24 cellular contexts compared by ENCODE assay signal in the genomic region with DNA sequence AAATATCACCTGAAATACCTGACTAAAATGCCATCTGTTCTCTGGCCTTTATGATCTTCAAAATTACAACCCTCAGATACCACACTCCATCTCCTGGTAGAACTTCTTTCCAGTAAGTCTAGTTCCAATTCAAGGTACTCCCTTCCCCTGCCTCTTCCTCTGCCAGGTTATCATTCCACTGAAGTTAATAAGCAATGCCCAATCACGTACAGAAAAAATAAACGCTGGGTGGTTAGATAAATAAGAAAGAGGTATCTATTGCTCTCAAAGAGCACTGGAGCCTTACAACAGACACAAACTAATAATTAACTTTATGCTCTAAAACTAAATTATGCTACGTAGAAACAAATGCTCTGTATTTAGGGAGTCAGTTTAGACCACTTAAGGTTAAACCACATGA.
DNase-seq lines count a peak whose midpoint lies in the region; ATAC-seq and TF ChIP-seq lines count a peak whose summit lies in the region.
"Had no signal": no experiment of that assay in that cellular context is flagged by ENCODE, and none has a peak within 500 bp of the region (broad histone marks: within the 10 kb centered on the region; RNA-seq: fewer than 3 reads in every experiment).

No MANE protein-coding gene starts in this region.

- H3K9me3 Mint-ChIP-seq in activated B cell treated with CpG ODN at 0.5 μM for 24 hours (no peaks in the 10 kb centered on the region), type B pancreatic cell (no peaks in the 10 kb centered on the region)
- H3K9me3 Mint-ChIP-seq: H9 had no signal

- H3K27ac Mint-ChIP-seq in activated B cell treated with CpG ODN at 0.5 μM for 24 hours (peak overlapping the region; percentile 26), type B pancreatic cell (peak overlapping the region; percentile 6)

- peaks cover 17% of the 10 kb centered on the region for H3K4me1 Mint-ChIP-seq in activated B cell treated with CpG ODN at 0.5 μM for 24 hours
- peaks cover 5% of the 10 kb centered on the region for H3K4me1 Mint-ChIP-seq in type B pancreatic cell (ENCODE audit: unreplicated experiment)
- H3K4me1 Mint-ChIP-seq: CD4-positive, CD25-positive, alpha-beta regulatory T cell; H9 had no signal

- H3K27me3 Mint-ChIP-seq in activated B cell treated with CpG ODN at 0.5 μM for 24 hours = no peaks in the 10 kb centered on the region
- H3K27me3 Mint-ChIP-seq in type B pancreatic cell = no peaks in the 10 kb centered on the region
- H3K27me3 Mint-ChIP-seq: CD4-positive, CD25-positive, alpha-beta regulatory T cell had no signal

- no peak overlapping the region for H3K4me3 Mint-ChIP-seq in activated B cell treated with CpG ODN at 0.5 μM for 24 hours
- H3K4me3 Mint-ChIP-seq in type B pancreatic cell = no peak overlapping the region
- H3K4me3 Mint-ChIP-seq: CD4-positive, CD25-positive, alpha-beta regulatory T cell; H9 had no signal

- no peak overlapping the region for H3K27ac ChIP-seq in HEK293 (ENCODE audit: extremely low read depth, low read depth, low read length)
- H3K27ac ChIP-seq: GM23248 had no signal

- CTCF ChIA-PET in HEK293 (lab: Yijun Ruan, JAX) = interaction anchor here (0.7 kb wide), 1 partner anchor 108 kb away, joined by 3 read pairs; no protein-coding TSS in a partner anchor
- CTCF ChIA-PET in activated B cell treated with CpG ODN at 0.5 μM for 24 hours (lab: Charles Lee) = no interaction called here

- intact Hi-C loops in activated B cell treated with CpG ODN at 0.5 μM for 24 hours (cut with micrococcal nuclease) = loop anchor here (5.0 kb wide), 1 partner anchor 112 kb away; the partner anchor contains the start of genes MYO9A and SENP8

- ATAC-seq in activated B cell treated with CpG ODN at 0.5 μM for 24 hours (ENCODE audit: low read depth) (no peak), HG03039 (IDR thresholded peaks at IDR 0.05; ENCODE audit: unreplicated experiment) (no peak)
- ATAC-seq: Panc1 had no signal

- H3K9me3 ChIP-seq in HEK293 (ENCODE audit: control insufficient read depth, insufficient read depth, low read depth, low read length) = no peaks in the 10 kb centered on the region
- H3K9me3 ChIP-seq: SK-N-SH had no signal

- POLR2A ChIA-PET in HEK293 (lab: Yijun Ruan, JAX) (no interaction called here), activated B cell treated with CpG ODN at 0.5 μM for 24 hours (lab: Charles Lee) (no interaction called here)

- H3K36me3 ChIP-seq in HEK293 (ENCODE audit: control insufficient read depth in 2 of 2, insufficient read depth in 1 of 2, low read length in 2 of 2) = peaks cover 4 to 20% of the 10 kb centered on the region in 2 experiments

- H3K4me1 ChIP-seq in HEK293 (ENCODE audit: control insufficient read depth, insufficient read depth, low read length) = peaks cover 5% of the 10 kb centered on the region

- no peak overlapping the region for H3K4me3 ChIP-seq in HEK293 (ENCODE audit: low read depth, low read length)
- H3K4me3 ChIP-seq: GM23248 had no signal

- TF ChIP-seq CTCF in HEK293 (tag by site-specific recombination; IDR thresholded peaks at IDR 0.05) (no peak), activated B cell treated with CpG ODN at 0.5 μM for 24 hours (IDR thresholded peaks at IDR 0.05) (no peak), type B pancreatic cell (conservative IDR thresholded peaks at IDR 0.05) (no peak)

- peaks cover 50% of the 10 kb centered on the region for H3K36me3 Mint-ChIP-seq in activated B cell treated with CpG ODN at 0.5 μM for 24 hours (ENCODE audit: low read depth)
- peaks cover 20% of the 10 kb centered on the region for H3K36me3 Mint-ChIP-seq in type B pancreatic cell

- DNase-seq in activated B cell treated with CpG ODN at 0.5 μM for 24 hours (no peak), kidney tubule cell (ENCODE audit: low spot score) (peak; percentile 70), type B pancreatic cell (ENCODE audit: extremely low spot score, unreplicated experiment) (no peak), DMS153 (lab: John Stamatoyannopoulos, UW) (no peak), NK-92 (lab: John Stamatoyannopoulos, UW; ENCODE audit: unreplicated experiment) (no peak)
- DNase-seq: CD4-positive, CD25-positive, alpha-beta regulatory T cell; COR-L47; DMS 273 treated with DMSO at 0.1 percent for 48 hours; GDM1; GM23248; H9; KG1; NCI-H1092; NCI-H1436; NCI-H187 treated with DMSO at 0.1 percent for 48 hours; NCI-H2107; NCI-H446 treated with DMSO at 0.1 percent for 48 hours; NCI-H526 treated with DMSO at 0.1 percent for 48 hours; NK-92 treated with Interleukin-12 subunit alpha and Interleukin-12 subunit beta, amount 100 ng/mL, for 24 hours; SIG-M5; SK-N-SH had no signal

TF ChIP-seq in HEK293, 187 proteins besides CTCF, POLR2A, EP300 and RAD21:
- 0 out of 2 replicates have a peak, but pooled peaks have one; percentile 9 for TF ChIP-seq GLIS1 (tag by site-specific recombination; IDR thresholded peaks at IDR 0.05)
- TF ChIP-seq ZNF132 (tag by site-specific recombination; IDR thresholded peaks at IDR 0.05; ENCODE audit: borderline replicate concordance) = no peak
- no peak for TF ChIP-seq ZNF10 (tag by site-specific recombination; IDR thresholded peaks at IDR 0.05)
- TF ChIP-seq ZNF16 (tag by site-specific recombination; IDR thresholded peaks at IDR 0.05; ENCODE audit: low read depth) = no peak
- TF ChIP-seq, protein P1, sequence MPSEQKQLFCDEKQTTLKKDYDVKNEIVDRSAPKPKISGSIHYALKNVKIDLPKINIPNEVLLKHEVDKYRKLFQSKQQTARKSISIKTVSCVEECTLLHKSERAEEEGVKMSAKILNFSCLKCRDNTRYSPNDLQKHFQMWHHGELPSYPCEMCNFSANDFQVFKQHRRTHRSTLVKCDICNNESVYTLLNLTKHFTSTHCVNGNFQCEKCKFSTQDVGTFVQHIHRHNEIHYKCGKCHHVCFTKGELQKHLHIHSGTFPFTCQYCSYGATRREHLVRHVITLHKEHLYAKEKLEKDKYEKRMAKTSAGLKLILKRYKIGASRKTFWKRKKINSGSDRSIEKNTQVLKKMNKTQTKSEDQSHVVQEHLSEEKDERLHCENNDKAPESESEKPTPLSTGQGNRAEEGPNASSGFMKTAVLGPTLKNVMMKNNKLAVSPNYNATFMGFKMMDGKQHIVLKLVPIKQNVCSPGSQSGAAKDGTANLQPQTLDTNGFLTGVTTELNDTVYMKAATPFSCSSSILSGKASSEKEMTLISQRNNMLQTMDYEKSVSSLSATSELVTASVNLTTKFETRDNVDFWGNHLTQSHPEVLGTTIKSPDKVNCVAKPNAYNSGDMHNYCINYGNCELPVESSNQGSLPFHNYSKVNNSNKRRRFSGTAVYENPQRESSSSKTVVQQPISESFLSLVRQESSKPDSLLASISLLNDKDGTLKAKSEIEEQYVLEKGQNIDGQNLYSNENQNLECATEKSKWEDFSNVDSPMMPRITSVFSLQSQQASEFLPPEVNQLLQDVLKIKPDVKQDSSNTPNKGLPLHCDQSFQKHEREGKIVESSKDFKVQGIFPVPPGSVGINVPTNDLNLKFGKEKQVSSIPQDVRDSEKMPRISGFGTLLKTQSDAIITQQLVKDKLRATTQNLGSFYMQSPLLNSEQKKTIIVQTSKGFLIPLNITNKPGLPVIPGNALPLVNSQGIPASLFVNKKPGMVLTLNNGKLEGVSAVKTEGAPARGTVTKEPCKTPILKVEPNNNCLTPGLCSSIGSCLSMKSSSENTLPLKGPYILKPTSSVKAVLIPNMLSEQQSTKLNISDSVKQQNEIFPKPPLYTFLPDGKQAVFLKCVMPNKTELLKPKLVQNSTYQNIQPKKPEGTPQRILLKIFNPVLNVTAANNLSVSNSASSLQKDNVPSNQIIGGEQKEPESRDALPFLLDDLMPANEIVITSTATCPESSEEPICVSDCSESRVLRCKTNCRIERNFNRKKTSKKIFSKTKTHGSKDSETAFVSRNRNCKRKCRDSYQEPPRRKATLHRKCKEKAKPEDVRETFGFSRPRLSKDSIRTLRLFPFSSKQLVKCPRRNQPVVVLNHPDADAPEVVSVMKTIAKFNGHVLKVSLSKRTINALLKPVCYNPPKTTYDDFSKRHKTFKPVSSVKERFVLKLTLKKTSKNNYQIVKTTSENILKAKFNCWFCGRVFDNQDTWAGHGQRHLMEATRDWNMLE (tag by site-specific recombination; conservative IDR thresholded peaks at IDR 0.05; ENCODE audit: low read depth) = no peak
- TF ChIP-seq, protein P2, sequence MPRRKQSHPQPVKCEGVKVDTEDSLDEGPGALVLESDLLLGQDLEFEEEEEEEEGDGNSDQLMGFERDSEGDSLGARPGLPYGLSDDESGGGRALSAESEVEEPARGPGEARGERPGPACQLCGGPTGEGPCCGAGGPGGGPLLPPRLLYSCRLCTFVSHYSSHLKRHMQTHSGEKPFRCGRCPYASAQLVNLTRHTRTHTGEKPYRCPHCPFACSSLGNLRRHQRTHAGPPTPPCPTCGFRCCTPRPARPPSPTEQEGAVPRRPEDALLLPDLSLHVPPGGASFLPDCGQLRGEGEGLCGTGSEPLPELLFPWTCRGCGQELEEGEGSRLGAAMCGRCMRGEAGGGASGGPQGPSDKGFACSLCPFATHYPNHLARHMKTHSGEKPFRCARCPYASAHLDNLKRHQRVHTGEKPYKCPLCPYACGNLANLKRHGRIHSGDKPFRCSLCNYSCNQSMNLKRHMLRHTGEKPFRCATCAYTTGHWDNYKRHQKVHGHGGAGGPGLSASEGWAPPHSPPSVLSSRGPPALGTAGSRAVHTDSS (tag by site-specific recombination; IDR thresholded peaks at IDR 0.05) = no peak
